Comparison of ENCODE assay signal across 8 cellular contexts in the genomic region with DNA sequence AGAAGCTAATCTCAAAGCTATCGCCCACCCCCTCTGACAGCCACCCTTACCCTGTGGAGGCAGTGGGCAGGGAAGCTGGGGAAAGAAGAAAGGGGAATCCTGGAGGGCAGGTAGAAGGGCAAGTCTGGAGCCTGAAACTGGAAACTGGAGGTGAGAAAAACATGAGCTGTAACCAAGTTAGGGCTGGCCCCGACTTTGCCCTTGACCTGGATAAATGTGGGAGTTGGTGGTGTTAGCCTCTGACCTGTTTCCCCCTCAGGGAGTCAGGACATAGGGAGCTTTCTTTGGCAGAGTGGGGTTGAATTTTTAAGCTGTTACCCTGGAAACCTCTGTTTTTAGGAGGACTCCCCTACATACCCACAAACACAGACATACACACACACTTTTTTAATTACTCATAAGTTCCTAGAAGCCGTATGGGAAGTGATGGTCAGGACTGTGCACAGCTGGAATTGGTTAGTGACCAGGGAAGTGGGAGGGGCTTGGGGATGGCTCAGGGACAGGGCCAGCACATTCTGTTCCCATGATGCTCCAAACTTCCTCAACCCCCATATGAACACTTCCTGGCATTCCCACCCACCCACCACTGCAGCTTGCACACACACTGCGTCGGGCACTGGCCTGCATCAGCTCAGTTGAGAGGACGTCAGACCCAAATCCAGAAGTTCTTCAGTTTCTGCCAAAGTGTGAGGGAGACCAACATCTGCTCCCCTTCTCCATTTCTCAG. TPM values are rescaled to one million over a fixed set of nuclear protein-coding genes. Genes with fewer than 3 reads are reported as not detected.
DNase-seq lines count a peak whose midpoint lies in the region; ATAC-seq and TF ChIP-seq lines count a peak whose summit lies in the region.

No MANE protein-coding gene starts in this region.

- H3K36me3 ChIP-seq in CD4-positive, CD25-positive, alpha-beta regulatory T cell (ENCODE audit: control insufficient read depth, insufficient read depth, low read length), result no peaks in the 10 kb centered on the region
- H3K36me3 ChIP-seq in RWPE2 (ENCODE audit: low read depth), result no peaks in the 10 kb centered on the region
- no peaks in the 10 kb centered on the region for H3K36me3 ChIP-seq in duodenal mucosa (ENCODE audit: control insufficient read depth in 1 of 2, insufficient read depth in 2 of 2, low read length in 2 of 2)
- no peaks in the 10 kb centered on the region for H3K36me3 ChIP-seq in upper lobe of left lung

- no peaks in the 10 kb centered on the region for H3K4me1 ChIP-seq in CD4-positive, CD25-positive, alpha-beta regulatory T cell (ENCODE audit: control insufficient read depth, insufficient read depth, low read length, poor library complexity, severe bottlenecking)
- H3K4me1 ChIP-seq in RWPE2 (ENCODE audit: insufficient read depth, poor library complexity, severe bottlenecking), result peaks cover 16% of the 10 kb centered on the region
- H3K4me1 ChIP-seq in duodenal mucosa (ENCODE audit: control insufficient read depth in 1 of 2, insufficient read depth in 2 of 2, low read length in 2 of 2), result no peaks in the 10 kb centered on the region
- peaks cover 9 to 19% (median 16%) of the 10 kb centered on the region in 4 donors for H3K4me1 ChIP-seq in upper lobe of left lung

- no peaks in the 10 kb centered on the region for H3K4me1 Mint-ChIP-seq in CD4-positive, CD25-positive, alpha-beta regulatory T cell

- TF ChIP-seq CTCF in RWPE2 (IDR thresholded peaks at IDR 0.05; ENCODE audit: poor library complexity, severe bottlenecking) (no peak), upper lobe of left lung (IDR thresholded peaks at IDR 0.05) (no peak)

- peak; percentile 88 to 100 (median 99) for TF ChIP-seq EP300 in upper lobe of left lung (IDR thresholded peaks at IDR 0.05)

- H3K36me3 Mint-ChIP-seq in CD4-positive, CD25-positive, alpha-beta regulatory T cell, result no peaks in the 10 kb centered on the region

- no peaks in the 10 kb centered on the region for H3K9me3 Mint-ChIP-seq in CD4-positive, CD25-positive, alpha-beta regulatory T cell

- no peak for DNase-seq in CD4-positive, CD25-positive, alpha-beta regulatory T cell
- peak; percentile 92 for DNase-seq in RWPE2 (ENCODE audit: low spot score)
- DNase-seq in midbrain (lab: John Stamatoyannopoulos, UW), result peak; percentile 29
- DNase-seq in upper lobe of left lung, result peak; percentile 68 to 86
- DNase-seq in SHP77 treated with DMSO at 0.1 percent for 48 hours (lab: John Stamatoyannopoulos, UW), result no peak
- no peak for DNase-seq in NCI-H2081 treated with DMSO at 0.1 percent for 48 hours (lab: John Stamatoyannopoulos, UW)

- H3K4me3 Mint-ChIP-seq in CD4-positive, CD25-positive, alpha-beta regulatory T cell, result no peak overlapping the region

- WGBS in upper lobe of left lung, 2 donors, result 37 to 49% methylated on average over 6 of the region's 6 CpGs

- peak in 2 of 4 donors; percentile 34 to 66 for TF ChIP-seq POLR2A in upper lobe of left lung (IDR thresholded peaks at IDR 0.05)

- H3K9ac ChIP-seq in duodenal mucosa (ENCODE audit: low read depth in 1 of 2, low read length in 2 of 2), result no peak overlapping the region

- no peak overlapping the region for H3K27ac ChIP-seq in CD4-positive, CD25-positive, alpha-beta regulatory T cell (ENCODE audit: insufficient read depth, low read length, poor library complexity, severe bottlenecking)
- H3K27ac ChIP-seq in RWPE2 (ENCODE audit: poor library complexity, severe bottlenecking), result peak overlapping the region; percentile 97
- H3K27ac ChIP-seq in duodenal mucosa (ENCODE audit: low read depth, low read length), result peak overlapping the region; percentile 78
- peak overlapping the region; percentile 86 to 96 (median 92) for H3K27ac ChIP-seq in upper lobe of left lung

- ATAC-seq in CD4-positive, CD25-positive, alpha-beta regulatory T cell (ENCODE audit: low read depth in 2 of 2), result peak; percentile 25 to 48
- ATAC-seq in RWPE2 (ENCODE audit: low read depth), result peak; percentile 97
- ATAC-seq in upper lobe of left lung (ENCODE audit: low FRiP score in 2 of 2), result peak; percentile 92 to 94
- ATAC-seq in GM21528 (IDR thresholded peaks at IDR 0.05; ENCODE audit: low FRiP score, unreplicated experiment), result no peak

- H3K27me3 Mint-ChIP-seq in CD4-positive, CD25-positive, alpha-beta regulatory T cell, result peaks cover 68% of the 10 kb centered on the region

- H3K27ac Mint-ChIP-seq in CD4-positive, CD25-positive, alpha-beta regulatory T cell, result peak overlapping the region in 2 of 3 donors; percentile 41 to 69

- H3K9me3 ChIP-seq in CD4-positive, CD25-positive, alpha-beta regulatory T cell (ENCODE audit: control insufficient read depth in 2 of 2, low read length in 2 of 2), result no peaks in the 10 kb centered on the region
- H3K9me3 ChIP-seq in RWPE2 (ENCODE audit: severe bottlenecking), result no peaks in the 10 kb centered on the region
- no peaks in the 10 kb centered on the region for H3K9me3 ChIP-seq in duodenal mucosa (ENCODE audit: control insufficient read depth in 1 of 2, low read length in 2 of 2)
- H3K9me3 ChIP-seq in upper lobe of left lung, result no peaks in the 10 kb centered on the region

- H3K27me3 ChIP-seq in CD4-positive, CD25-positive, alpha-beta regulatory T cell (ENCODE audit: control insufficient read depth, insufficient read depth, low read length), result peaks cover 12% of the 10 kb centered on the region
- H3K27me3 ChIP-seq in RWPE2 (ENCODE audit: insufficient read depth, poor library complexity, severe bottlenecking), result no peaks in the 10 kb centered on the region
- no peaks in the 10 kb centered on the region for H3K27me3 ChIP-seq in duodenal mucosa (ENCODE audit: control insufficient read depth in 1 of 2, insufficient read depth in 2 of 2, low read length in 2 of 2)
- H3K27me3 ChIP-seq in upper lobe of left lung, result no peaks in the 10 kb centered on the region

- no peak overlapping the region for H3K4me3 ChIP-seq in CD4-positive, CD25-positive, alpha-beta regulatory T cell (ENCODE audit: low read depth, low read length)
- no peak overlapping the region for H3K4me3 ChIP-seq in RWPE2 (ENCODE audit: severe bottlenecking)
- no peak overlapping the region for H3K4me3 ChIP-seq in duodenal mucosa (ENCODE audit: low read depth in 1 of 2, low read length in 2 of 2)
- peak overlapping the region in 1 of 4 donors; percentile 3 for H3K4me3 ChIP-seq in upper lobe of left lung

RNA-seq across cellular contexts. Expression of a gene that starts 5.0 kb away (rescaled TPM):
- not detected for total RNA-seq in CD4-positive, CD25-positive, alpha-beta regulatory T cell
- polyA plus RNA-seq in CD4-positive, CD25-positive, alpha-beta regulatory T cell, result not detected
- total RNA-seq in upper lobe of left lung, result 100 to 1,000 TPM in 1 of 6 donors, 10 to 100 TPM in 5; 13.6 to 122 (median 42.3) TPM

RNA-seq across cellular contexts. Expression of a gene that starts 18.4 kb away (rescaled TPM):
- total RNA-seq in CD4-positive, CD25-positive, alpha-beta regulatory T cell, result 19.7 TPM
- 10 to 100 TPM; 38.3 to 43.0 (median 42.3) TPM for polyA plus RNA-seq in CD4-positive, CD25-positive, alpha-beta regulatory T cell
- total RNA-seq in upper lobe of left lung, result 10 to 100 TPM; 22.0 to 40.3 (median 33.6) TPM

RNA-seq across cellular contexts. Expression of a gene that starts 29.9 kb away (rescaled TPM):
- total RNA-seq in CD4-positive, CD25-positive, alpha-beta regulatory T cell, result 17.8 TPM
- 100 to 1,000 TPM; 132 to 199 (median 140) TPM for polyA plus RNA-seq in CD4-positive, CD25-positive, alpha-beta regulatory T cell
- 10 to 100 TPM in 5 of 6 donors, 1 to 10 TPM in 1; 9.4 to 62.9 (median 20.2) TPM for total RNA-seq in upper lobe of left lung

RNA-seq across cellular contexts. Expression of a gene that starts 30.2 kb away (rescaled TPM):
- total RNA-seq in CD4-positive, CD25-positive, alpha-beta regulatory T cell, result 49.3 TPM
- polyA plus RNA-seq in CD4-positive, CD25-positive, alpha-beta regulatory T cell, result 100 to 1,000 TPM; 109 to 159 (median 134) TPM
- 10 to 100 TPM; 39.1 to 69.3 (median 54.9) TPM for total RNA-seq in upper lobe of left lung

Comparison
In these comparisons a context has a peak if more than half of its experiments do, and no peak if none do; other contexts are left out.
1. DNase-seq: peak in RWPE2 (single experiment), midbrain (single experiment) and upper lobe of left lung (2 of 2); none in CD4-positive, CD25-positive, alpha-beta regulatory T cell (0 of 3), SHP77 treated with DMSO at 0.1 percent for 48 hours (single experiment) and NCI-H2081 treated with DMSO at 0.1 percent for 48 hours (single experiment).
2. RNA of a gene that starts 5.0 kb away (total RNA-seq): 13.6 to 122 TPM in upper lobe of left lung; not detected in CD4-positive, CD25-positive, alpha-beta regulatory T cell (single experiment); every median in the first group is over 10 times any median in the second.